ENCODE assay signal across 25 cellular contexts in the genomic region with DNA sequence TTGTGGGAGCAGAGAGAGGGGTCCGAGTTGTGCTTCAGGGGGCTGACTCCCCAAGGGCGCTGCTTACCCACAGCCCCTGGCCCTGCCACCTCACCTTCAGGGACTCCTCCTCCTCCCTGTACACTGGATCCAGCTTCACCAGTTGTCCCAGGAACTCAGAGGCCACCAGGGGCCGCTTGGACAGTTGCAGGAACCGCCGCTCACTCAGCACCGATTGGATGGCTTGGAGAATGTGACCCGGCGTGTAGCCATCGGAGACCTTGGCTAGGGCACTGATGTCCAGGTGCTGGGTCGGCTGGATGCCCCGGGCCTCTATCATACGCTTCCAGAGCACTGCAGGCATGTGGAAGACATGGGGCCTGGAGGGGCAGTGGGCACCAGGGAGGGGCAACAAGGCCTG. TPM values are rescaled to one million over a fixed set of nuclear protein-coding genes. Genes with fewer than 3 reads are reported as not detected.
DNase-seq lines count a peak whose midpoint lies in the region; ATAC-seq, FAIRE-seq and TF ChIP-seq lines count a peak whose summit lies in the region.
"Had no signal": no experiment of that assay in that cellular context is flagged by ENCODE, and none has a peak within 500 bp of the region (broad histone marks: within the 10 kb centered on the region; RNA-seq: fewer than 3 reads in every experiment).

No MANE protein-coding gene starts in this region.

- H3K9me3 Mint-ChIP-seq in GM23338: no peaks in the 10 kb centered on the region

- H3K79me2 ChIP-seq in GM23338 (replicated peaks; ENCODE audit: insufficient read depth): no peaks in the 10 kb centered on the region
- H3K79me2 ChIP-seq in K562 (ENCODE audit: control insufficient read depth, insufficient read depth, low read length): no peaks in the 10 kb centered on the region

- no peak overlapping the region for H3K4me3 Mint-ChIP-seq in GM23338

- intact Hi-C loops in K562 (cut with micrococcal nuclease) (loop anchor here (5.0 kb wide), 1 partner anchor 51 kb away; no protein-coding TSS in a partner anchor), gastrocnemius medialis (cut with DNase I; ENCODE audit: low total_unique reads) (loop anchor here (10.0 kb wide), 1 partner anchor 113 kb away; no protein-coding TSS in a partner anchor), left colon (cut with DNase I, micrococcal nuclease) (no loop called here)

- DNase-seq in NCI-H146 (lab: John Stamatoyannopoulos, UW) (peak; percentile 8), NCI-H146 treated with DMSO at 0.1 percent for 48 hours (lab: John Stamatoyannopoulos, UW; ENCODE audit: unreplicated experiment) (no peak), GM23338 (ENCODE audit: low spot score) (no peak), K562 (ENCODE audit: extremely low read depth in 1 of 4, low spot score in 3 of 4) (peak in 1 of 4 experiments; percentile 36), gastrocnemius medialis (peak; percentile 67 to 84), left colon (no peak), NCI-H510A (lab: John Stamatoyannopoulos, UW) (no peak)
- DNase-seq in activated effector memory CD4-positive, alpha-beta T cell treated with Interleukin-2 at 50 U/mL for 16 hours: no peak
- DNase-seq: GOT3, HCEC 1CT, NCI-H1092, NCI-H1417 treated with DMSO at 0.1 percent for 48 hours, NCI-H1930, NCI-H2107, NCI-H526, NCI-H82, RPMI8226, SHP77 treated with DMSO at 0.1 percent for 48 hours had no signal

- H3F3A ChIP-seq in GM23338 (replicated peaks; ENCODE audit: low read depth): no peaks in the 10 kb centered on the region

- no peaks in the 10 kb centered on the region for H3K9me3 ChIP-seq in K562 (replicated peaks; ENCODE audit: control insufficient read depth, insufficient read depth, low read depth, low read length)
- H3K9me3 ChIP-seq in gastrocnemius medialis: no peaks in the 10 kb centered on the region

- no peaks in the 10 kb centered on the region for H3K9me1 ChIP-seq in K562 (ENCODE audit: control insufficient read depth, insufficient read depth, low read length)

- POLR2A ChIA-PET in K562 (lab: Yijun Ruan, JAX): interaction anchor here (0.6 to 1.0 kb wide), 4 partner anchors 14 to 106 kb away, joined by 3 to 6 read pairs (median 3); no protein-coding TSS in a partner anchor

- no peaks in the 10 kb centered on the region for H3K4me1 Mint-ChIP-seq in GM23338

- H3K4me2 ChIP-seq in GM23338 (no peak overlapping the region), K562 (ENCODE audit: insufficient read depth, low read length) (no peak overlapping the region)
- H3K4me2 ChIP-seq: KMS-11 had no signal

- in situ Hi-C loops in K562 (cut with MboI): no loop called here
- in situ Hi-C loops in gastrocnemius medialis (cut with MboI; ENCODE audit: low sequenced_read_pairs in 4 of 4): no loop called here

- no peak overlapping the region for H3K27ac Mint-ChIP-seq in GM23338

- ATAC-seq in GM23338: peak; percentile 10; the same call in 1 of the 3 replicates
- ATAC-seq in K562: peak; percentile 66
- ATAC-seq in gastrocnemius medialis: peak; percentile 30 to 39
- no peak for ATAC-seq in left colon

- H2AFZ ChIP-seq in GM23338 (no peak overlapping the region), K562 (ENCODE audit: low read depth, low read length) (no peak overlapping the region)

- TF ChIP-seq CTCF in GM23338 (conservative IDR thresholded peaks at IDR 0.05; ENCODE audit: low read depth in 2 of 2) (0 out of 4 replicates have a peak, but pooled peaks of 1 of the 2 experiments have one; percentile 7), K562 (IDR thresholded peaks at IDR 0.05 in 2 of 3, conservative IDR thresholded peaks at IDR 0.05 in 1 of 3; ENCODE audit: insufficient read depth in 2 of 3, low read depth in 1 of 3, low read length in 3 of 3) (peak; percentile 39 to 48 (median 41); a peak in 4 of 6 replicates), gastrocnemius medialis (IDR thresholded peaks at IDR 0.05 in 4 of 5, conservative IDR thresholded peaks at IDR 0.05 in 1 of 5) (peak in 4 of 5 experiments; percentile 6 to 43 (median 36))

- no peaks in the 10 kb centered on the region for H3K9me2 ChIP-seq in GM23338 (ENCODE audit: insufficient read depth)

- FAIRE-seq in K562 (lab: Jason Lieb, UNC): no peak
- FAIRE-seq: D721Med, G401.6 had no signal

- H3K27ac ChIP-seq in GM23338 (ENCODE audit: low read depth) (no peak overlapping the region), K562 (ENCODE audit: extremely low read depth, low read depth, low read length) (no peak overlapping the region), gastrocnemius medialis (peak overlapping the region; percentile 46 to 74 (median 64))
- H3K27ac ChIP-seq: HL-60, KMS-11 had no signal

- CTCF ChIA-PET in K562 (lab: Yijun Ruan, JAX; ENCODE audit: low intra/inter-chr PET ratio): interaction anchor here (0.7 to 1.4 kb wide), 2 partner anchors 53 to 112 kb away, joined by 3 to 7 read pairs; no protein-coding TSS in a partner anchor

- H3K4me1 ChIP-seq in GM23338 (ENCODE audit: insufficient read depth): peaks cover 2% of the 10 kb centered on the region; the same call in 1 of the 2 replicates
- peaks cover 0 to 15% of the 10 kb centered on the region in 2 experiments; a peak in 2 of 5 replicates for H3K4me1 ChIP-seq in K562 (replicated peaks in 1 of 2; ENCODE audit: control insufficient read depth in 2 of 2, insufficient read depth in 2 of 2, low read length in 2 of 2)
- H3K4me1 ChIP-seq in gastrocnemius medialis: peaks cover 11 to 20% of the 10 kb centered on the region in 2 donors

- H3K27me3 ChIP-seq in GM23338 (ENCODE audit: insufficient read depth) (no peaks in the 10 kb centered on the region), K562 (ENCODE audit: control insufficient read depth in 2 of 2, insufficient read depth in 2 of 2, low read length in 2 of 2) (peaks cover 75 to 86% of the 10 kb centered on the region in 2 experiments), gastrocnemius medialis (no peaks in the 10 kb centered on the region)

- no TSS peak for BruUV-seq in K562 (replicated peaks; lab: Mats Ljungman, UMichigan)

- TF ChIP-seq RAD21 in K562 (CRISPR knock-in tag; conservative IDR thresholded peaks at IDR 0.05 in 1 of 2, IDR thresholded peaks at IDR 0.05 in 1 of 2): peak in 1 of 2 experiments; percentile 23; a peak in 1 of 4 replicates

- WGBS in K562 (ENCODE audit: insufficient coverage, low coverage, missing lambda C conversion rate): 2% methylated on average over 12 of the region's 12 CpGs

- H3K27me3 Mint-ChIP-seq in GM23338 (ENCODE audit: insufficient read depth, low read depth, poor library complexity): peaks cover 3% of the 10 kb centered on the region

- H4K20me1 ChIP-seq in GM23338 (replicated peaks; ENCODE audit: insufficient read depth): no peaks in the 10 kb centered on the region
- peaks cover 22% of the 10 kb centered on the region for H4K20me1 ChIP-seq in K562 (replicated peaks; ENCODE audit: control insufficient read depth, insufficient read depth, low read length)

- H3K4me3 ChIP-seq in GM23338 (no peak overlapping the region), K562 (no peak overlapping the region), gastrocnemius medialis (no peak overlapping the region)

- no peak for TF ChIP-seq EP300 in K562 (IDR thresholded peaks at IDR 0.05; ENCODE audit: low read length)

- H3K36me3 Mint-ChIP-seq in GM23338 (ENCODE audit: low read depth): no peaks in the 10 kb centered on the region

- H3K36me3 ChIP-seq in GM23338 (ENCODE audit: insufficient read depth): no peaks in the 10 kb centered on the region
- no peaks in the 10 kb centered on the region for H3K36me3 ChIP-seq in K562 (ENCODE audit: control insufficient read depth, insufficient read depth, low read length)
- no peaks in the 10 kb centered on the region for H3K36me3 ChIP-seq in gastrocnemius medialis

- TF ChIP-seq POLR2A in K562 (conservative IDR thresholded peaks at IDR 0.05) (no peak), gastrocnemius medialis (IDR thresholded peaks at IDR 0.05) (no peak)

- peak overlapping the region in 1 of 2 experiments; percentile 18; a peak in 1 of 4 replicates for H3K9ac ChIP-seq in K562 (ENCODE audit: insufficient read depth in 1 of 2, low read depth in 2 of 2, low read length in 2 of 2)
- H3K9ac ChIP-seq: KMS-11 had no signal

RNA-seq across cellular contexts. Expression of gene ASB10, which starts 4.5 kb away (rescaled TPM):
- total RNA-seq in GM23338 (2014; rRNA removed; shearing (Covaris generic)): not detected in 2 replicates
- polyA plus RNA-seq in GM23338 (2016; fragmentation: Nextera tagmentation; extraction: Ambion mirVana): not detected in 2 replicates
- not detected in 2 replicates for total RNA-seq in K562 (2011; cell fraction: chromatin; rRNA removed; ENCODE audit: low replicate concordance)
- total RNA-seq in K562 (2011; cell fraction: nucleolus; rRNA removed): not detected in 2 replicates
- not detected in 2 replicates for total RNA-seq in K562 (2011; cell fraction: nucleoplasm; rRNA removed)
- not detected in 2 replicates for total RNA-seq in K562 (2014; rRNA removed)
- not detected in 2 replicates for total RNA-seq in K562 (2014; rRNA removed; fragmentation: Illumina TruSeq; extraction: Trizol)
- total RNA-seq in K562 (2015; rRNA removed; fragmentation: Illumina TruSeq; extraction: Trizol): not detected in 2 replicates
- total RNA-seq in K562 (2021): not detected in 2 replicates
- not detected in 2 replicates for polyA plus RNA-seq in K562 (2011; rRNA removed)
- not detected in 2 replicates for polyA plus RNA-seq in K562 (2011; cell fraction: cytosol; rRNA removed)
- not detected in 2 replicates for polyA plus RNA-seq in K562 (2011; cell fraction: nucleus; rRNA removed)
- not detected in 2 replicates for polyA plus RNA-seq in K562 (2012)
- polyA plus RNA-seq in K562 (2014; fragmentation: Illumina TruSeq; extraction: Trizol): not detected in 2 replicates
- not detected for polyA plus RNA-seq in K562 (2014; fragmentation: Nextera tagmentation; extraction: Ambion mirVana)
- polyA plus RNA-seq in K562 (2014; rRNA removed): not detected in 2 replicates
- not detected in 2 replicates for polyA minus RNA-seq in K562 (2011; rRNA and poly(A)+ RNA removed)
- polyA minus RNA-seq in K562 (2011; cell fraction: cytosol; rRNA and poly(A)+ RNA removed): not detected in 2 replicates
- not detected in 2 replicates for polyA minus RNA-seq in K562 (2011; cell fraction: nucleus; rRNA and poly(A)+ RNA removed)
- total RNA-seq in gastrocnemius medialis: 10 to 100 TPM; 17.1 to 24.8 (median 21.6) TPM
- not detected for total RNA-seq in left colon
- total RNA-seq: A172; T-helper 1 cell treated with Interleukin-12 subunit alpha and Interleukin-12 subunit beta and Interleukin-4 antibody, amounts not matched to agents 30 ng/mL and 1 ng/mL, for 36 hours had no signal
- polyA plus RNA-seq: BJ had no signal

RNA-seq across cellular contexts. Expression of gene H2BK1, which starts 18.7 kb away (rescaled TPM):
- total RNA-seq in GM23338 (2014; rRNA removed; shearing (Covaris generic)): not detected in 2 replicates
- not detected in 2 replicates for polyA plus RNA-seq in GM23338 (2016; fragmentation: Nextera tagmentation; extraction: Ambion mirVana)
- total RNA-seq in K562 (2011; cell fraction: chromatin; rRNA removed; ENCODE audit: low replicate concordance): 1.00 TPM in 1 of 2 replicates, not detected in the other
- 1.6 and 4.0 TPM in 2 replicates for total RNA-seq in K562 (2011; cell fraction: nucleolus; rRNA removed)
- 1.2 TPM in 1 of 2 replicates, not detected in the other for total RNA-seq in K562 (2011; cell fraction: nucleoplasm; rRNA removed)
- not detected in 2 replicates for total RNA-seq in K562 (2014; rRNA removed)
- total RNA-seq in K562 (2014; rRNA removed; fragmentation: Illumina TruSeq; extraction: Trizol): not detected in 2 replicates
- total RNA-seq in K562 (2015; rRNA removed; fragmentation: Illumina TruSeq; extraction: Trizol): not detected in 2 replicates
- total RNA-seq in K562 (2021): not detected in 2 replicates
- polyA plus RNA-seq in K562 (2011; rRNA removed): not detected in 2 replicates
- not detected in 2 replicates for polyA plus RNA-seq in K562 (2011; cell fraction: cytosol; rRNA removed)
- polyA plus RNA-seq in K562 (2011; cell fraction: nucleus; rRNA removed): 0.53 TPM in 1 of 2 replicates, not detected in the other
- polyA plus RNA-seq in K562 (2012): not detected in 2 replicates
- polyA plus RNA-seq in K562 (2014; fragmentation: Illumina TruSeq; extraction: Trizol): not detected in 2 replicates
- polyA plus RNA-seq in K562 (2014; fragmentation: Nextera tagmentation; extraction: Ambion mirVana): not detected
- polyA plus RNA-seq in K562 (2014; rRNA removed): not detected in 2 replicates
- polyA minus RNA-seq in K562 (2011; rRNA and poly(A)+ RNA removed): not detected in 2 replicates
- polyA minus RNA-seq in K562 (2011; cell fraction: cytosol; rRNA and poly(A)+ RNA removed): not detected in 2 replicates
- not detected in 2 replicates for polyA minus RNA-seq in K562 (2011; cell fraction: nucleus; rRNA and poly(A)+ RNA removed)
- not detected for total RNA-seq in gastrocnemius medialis
- total RNA-seq in left colon: not detected
- total RNA-seq: A172 had no signal
- polyA plus RNA-seq: BJ had no signal

RNA-seq across cellular contexts. Expression of gene GBX1, which starts 24.1 kb away (rescaled TPM):
- 0.24 and 1.8 TPM in 2 replicates for total RNA-seq in GM23338 (2014; rRNA removed; shearing (Covaris generic))
- polyA plus RNA-seq in GM23338 (2016; fragmentation: Nextera tagmentation; extraction: Ambion mirVana) (not detected in 2 replicates), K562 (2011; rRNA removed) (not detected in 2 replicates), K562 (2014; fragmentation: Illumina TruSeq; extraction: Trizol) (not detected in 2 replicates), K562 (2014; fragmentation: Nextera tagmentation; extraction: Ambion mirVana) (not detected), K562 (2014; rRNA removed) (not detected in 2 replicates)
- total RNA-seq in K562 (2011; cell fraction: chromatin; rRNA removed; ENCODE audit: low replicate concordance): not detected in 2 replicates
- not detected in 2 replicates for total RNA-seq in K562 (2011; cell fraction: nucleolus; rRNA removed)
- not detected in 2 replicates for total RNA-seq in K562 (2011; cell fraction: nucleoplasm; rRNA removed)
- total RNA-seq in K562 (2014; rRNA removed) (not detected in 2 replicates), K562 (2014; rRNA removed; fragmentation: Illumina TruSeq; extraction: Trizol) (not detected in 2 replicates), K562 (2015; rRNA removed; fragmentation: Illumina TruSeq; extraction: Trizol) (not detected in 2 replicates), K562 (2021) (not detected in 2 replicates), gastrocnemius medialis (under 1 TPM in 1 of 4 donors, not detected in 3; 0.58 TPM), left colon (not detected)
- polyA plus RNA-seq in K562 (2011; cell fraction: cytosol; rRNA removed): not detected in 2 replicates
- not detected in 2 replicates for polyA plus RNA-seq in K562 (2011; cell fraction: nucleus; rRNA removed)
- not detected in 2 replicates for polyA plus RNA-seq in K562 (2012)
- not detected in 2 replicates for polyA minus RNA-seq in K562 (2011; rRNA and poly(A)+ RNA removed)
- polyA minus RNA-seq in K562 (2011; cell fraction: cytosol; rRNA and poly(A)+ RNA removed): not detected in 2 replicates
- not detected in 2 replicates for polyA minus RNA-seq in K562 (2011; cell fraction: nucleus; rRNA and poly(A)+ RNA removed)
- total RNA-seq: T-helper 1 cell treated with Interleukin-12 subunit alpha and Interleukin-12 subunit beta and Interleukin-4 antibody, amounts not matched to agents 30 ng/mL and 1 ng/mL, for 36 hours had no signal
- polyA plus RNA-seq: BJ had no signal

RNA-seq across cellular contexts. Expression of gene ABCF2, which starts 35.5 kb away (rescaled TPM):
- 47.9 and 58.7 TPM in 2 replicates for total RNA-seq in GM23338 (2014; rRNA removed; shearing (Covaris generic))
- polyA plus RNA-seq in GM23338 (2016; fragmentation: Nextera tagmentation; extraction: Ambion mirVana): 17.8 and 18.7 TPM in 2 replicates
- 65.4 and 103 TPM in 2 replicates for total RNA-seq in K562 (2011; cell fraction: chromatin; rRNA removed; ENCODE audit: low replicate concordance)
- total RNA-seq in K562 (2011; cell fraction: nucleolus; rRNA removed): 49.7 and 54.7 TPM in 2 replicates
- 43.1 and 48.4 TPM in 2 replicates for total RNA-seq in K562 (2011; cell fraction: nucleoplasm; rRNA removed)
- total RNA-seq in K562 (2014; rRNA removed): 117 and 145 TPM in 2 replicates
- 79.5 and 110 TPM in 2 replicates for total RNA-seq in K562 (2014; rRNA removed; fragmentation: Illumina TruSeq; extraction: Trizol)
- 113 TPM in 2 replicates for total RNA-seq in K562 (2015; rRNA removed; fragmentation: Illumina TruSeq; extraction: Trizol)
- total RNA-seq in K562 (2021): 122 and 129 TPM in 2 replicates
- polyA plus RNA-seq in K562 (2011; rRNA removed): 43.1 and 62.1 TPM in 2 replicates
- 54.5 and 89.8 TPM in 2 replicates for polyA plus RNA-seq in K562 (2011; cell fraction: cytosol; rRNA removed)
- polyA plus RNA-seq in K562 (2011; cell fraction: nucleus; rRNA removed): 36.6 and 65.1 TPM in 2 replicates
- 64.0 and 75.1 TPM in 2 replicates for polyA plus RNA-seq in K562 (2012)
- 165 and 177 TPM in 2 replicates for polyA plus RNA-seq in K562 (2014; fragmentation: Illumina TruSeq; extraction: Trizol)
- 100 to 1,000 TPM; 103 to 224 TPM for polyA plus RNA-seq in K562 (2014; fragmentation: Nextera tagmentation; extraction: Ambion mirVana)
- 88.2 and 97.5 TPM in 2 replicates for polyA plus RNA-seq in K562 (2014; rRNA removed)
- polyA minus RNA-seq in K562 (2011; rRNA and poly(A)+ RNA removed): 49.7 and 116 TPM in 2 replicates
- polyA minus RNA-seq in K562 (2011; cell fraction: cytosol; rRNA and poly(A)+ RNA removed): 23.5 and 52.3 TPM in 2 replicates
- polyA minus RNA-seq in K562 (2011; cell fraction: nucleus; rRNA and poly(A)+ RNA removed): 17.1 and 26.5 TPM in 2 replicates
- 100 to 1,000 TPM in 1 of 4 donors, 10 to 100 TPM in 3; 73.3 to 119 (median 96.3) TPM for total RNA-seq in gastrocnemius medialis
- 10 to 100 TPM; 27.9 to 28.0 TPM for total RNA-seq in left colon

RNA-seq across cellular contexts. Expression of gene CHPF2, which starts 40.7 kb away (rescaled TPM):
- 24.9 and 26.1 TPM in 2 replicates for total RNA-seq in GM23338 (2014; rRNA removed; shearing (Covaris generic))
- polyA plus RNA-seq in GM23338 (2016; fragmentation: Nextera tagmentation; extraction: Ambion mirVana) (4.8 and 5.4 TPM in 2 replicates), K562 (2011; rRNA removed) (10.5 and 14.3 TPM in 2 replicates), K562 (2014; fragmentation: Illumina TruSeq; extraction: Trizol) (8.4 and 10.8 TPM in 2 replicates), K562 (2014; fragmentation: Nextera tagmentation; extraction: Ambion mirVana) (under 1 TPM; 0.08 to 0.24 TPM), K562 (2014; rRNA removed) (17.8 and 18.3 TPM in 2 replicates)
- total RNA-seq in K562 (2011; cell fraction: chromatin; rRNA removed; ENCODE audit: low replicate concordance): 109 and 238 TPM in 2 replicates
- total RNA-seq in K562 (2011; cell fraction: nucleolus; rRNA removed): 182 and 210 TPM in 2 replicates
- 98.1 and 129 TPM in 2 replicates for total RNA-seq in K562 (2011; cell fraction: nucleoplasm; rRNA removed)
- total RNA-seq in K562 (2014; rRNA removed) (18.8 and 21.4 TPM in 2 replicates), K562 (2014; rRNA removed; fragmentation: Illumina TruSeq; extraction: Trizol) (6.1 and 7.1 TPM in 2 replicates), K562 (2015; rRNA removed; fragmentation: Illumina TruSeq; extraction: Trizol) (12.0 and 13.1 TPM in 2 replicates), K562 (2021) (29.7 and 32.8 TPM in 2 replicates), gastrocnemius medialis (10 to 100 TPM; 11.1 to 16.1 (median 14.1) TPM), left colon (10 to 100 TPM; 46.8 to 48.8 TPM)
- 10.5 and 18.5 TPM in 2 replicates for polyA plus RNA-seq in K562 (2011; cell fraction: cytosol; rRNA removed)
- 112 and 142 TPM in 2 replicates for polyA plus RNA-seq in K562 (2011; cell fraction: nucleus; rRNA removed)
- 13.7 and 35.4 TPM in 2 replicates for polyA plus RNA-seq in K562 (2012)
- 16.5 and 17.8 TPM in 2 replicates for polyA minus RNA-seq in K562 (2011; rRNA and poly(A)+ RNA removed)
- 16.9 and 19.6 TPM in 2 replicates for polyA minus RNA-seq in K562 (2011; cell fraction: cytosol; rRNA and poly(A)+ RNA removed)
- 86.3 and 114 TPM in 2 replicates for polyA minus RNA-seq in K562 (2011; cell fraction: nucleus; rRNA and poly(A)+ RNA removed)

Comparison
In these comparisons a context has a peak if more than half of its experiments do, and no peak if none do; other contexts are left out.
1. DNase-seq: peak in NCI-H146 (single experiment) and gastrocnemius medialis (2 of 2); none in NCI-H146 treated with DMSO at 0.1 percent for 48 hours (single experiment), GM23338 (single experiment), left colon (0 of 2), NCI-H510A (single experiment) and activated effector memory CD4-positive, alpha-beta T cell treated with Interleukin-2 at 50 U/mL for 16 hours (single experiment).
2. H3K27ac ChIP-seq: peak in gastrocnemius medialis (4 of 4); none in GM23338 (single experiment) and K562 (single experiment).
3. RNA of gene ASB10, which starts 4.5 kb away (total RNA-seq): 17.1 to 24.8 TPM in gastrocnemius medialis; not detected in GM23338, not detected in K562 and not detected in left colon; every median in the first group is over 10 times any median in the second.
4. intact Hi-C loops: an anchor here in K562 (5.0 kb wide) and gastrocnemius medialis (10.0 kb wide); none called in left colon.